10 cellular contexts compared by ENCODE assay signal in the genomic region with DNA sequence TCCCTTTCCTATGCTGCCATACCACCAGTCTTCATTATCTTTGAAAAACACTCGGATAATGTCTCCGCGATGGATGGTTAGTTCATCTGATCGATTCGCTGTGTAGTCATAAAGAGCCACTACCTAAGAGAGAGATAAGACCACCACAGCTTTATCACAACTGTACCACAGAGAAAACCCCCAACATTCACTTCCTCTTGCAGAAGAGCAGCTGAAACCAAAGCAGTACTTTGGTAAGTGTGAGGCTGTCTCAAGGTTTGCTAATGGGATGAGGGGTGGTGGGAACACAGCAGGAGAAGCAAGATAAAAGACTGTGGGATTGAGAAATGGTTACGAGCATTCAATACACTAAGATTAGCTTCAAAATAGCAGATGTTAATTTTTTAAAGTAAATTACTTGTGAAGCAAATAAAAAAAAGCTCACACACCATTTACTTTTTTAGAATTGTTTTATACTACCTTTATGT.
DNase-seq lines count a peak whose midpoint lies in the region; ATAC-seq lines count a peak whose summit lies in the region.
"Had no signal": no experiment of that assay in that cellular context is flagged by ENCODE, and none has a peak within 500 bp of the region (broad histone marks: within the 10 kb centered on the region; RNA-seq: fewer than 3 reads in every experiment).

No MANE protein-coding gene starts in this region.

- no peak overlapping the region for H3K27ac ChIP-seq in BLaER1
- no peak overlapping the region for H3K27ac ChIP-seq in right cardiac atrium (ENCODE audit: low read length)
- H3K27ac ChIP-seq: cardiac muscle cell had no signal

- intact Hi-C loops in right cardiac atrium (cut with DNase I), result no loop called here

- 59% methylated on average over 6 of the region's 6 CpGs for WGBS in right cardiac atrium

- H3K4me3 ChIP-seq in BLaER1, result no peak overlapping the region
- H3K4me3 ChIP-seq in right cardiac atrium (ENCODE audit: low read length), result no peak overlapping the region
- H3K4me3 ChIP-seq: cardiac muscle cell had no signal

- no peaks in the 10 kb centered on the region for H3K27me3 ChIP-seq in BLaER1
- H3K27me3 ChIP-seq in right cardiac atrium (ENCODE audit: control insufficient read depth, insufficient read depth), result no peaks in the 10 kb centered on the region
- H3K27me3 ChIP-seq: cardiac muscle cell had no signal

- H3K9ac ChIP-seq in BLaER1, result no peak overlapping the region

- peak; percentile 29 for DNase-seq in UCSD-AML1 (lab: John Stamatoyannopoulos, UW; ENCODE audit: unreplicated experiment)
- no peak for DNase-seq in right cardiac atrium
- DNase-seq in kidney tubule cell (ENCODE audit: low spot score), result no peak
- DNase-seq in COLO829 (ENCODE audit: low spot score), result no peak
- DNase-seq: NCI-H2171 treated with DMSO at 0.1 percent for 48 hours had no signal

- H4K20me1 ChIP-seq in BLaER1, result no peaks in the 10 kb centered on the region

- no peaks in the 10 kb centered on the region for H3K36me3 ChIP-seq in BLaER1
- H3K36me3 ChIP-seq: cardiac muscle cell had no signal

- H3K4me1 ChIP-seq in BLaER1 (peaks cover 11% of the 10 kb centered on the region), right cardiac atrium (ENCODE audit: control insufficient read depth, insufficient read depth, low read length) (no peaks in the 10 kb centered on the region)

- H3K9me3 ChIP-seq in BLaER1 (no peaks in the 10 kb centered on the region), right cardiac atrium (ENCODE audit: control insufficient read depth, low read length) (no peaks in the 10 kb centered on the region)

- ATAC-seq in GM19455 (IDR thresholded peaks at IDR 0.05; ENCODE audit: unreplicated experiment), result peak; percentile 95
- ATAC-seq in HG03175 (IDR thresholded peaks at IDR 0.05; ENCODE audit: unreplicated experiment), result peak; percentile 98
- no peak for ATAC-seq in right cardiac atrium
- no peak for ATAC-seq in esophagus mucosa

- H3K4me2 ChIP-seq in BLaER1, result peak overlapping the region; percentile 37; the same call in 1 of the 2 replicates

Comparison
In these comparisons a context has a peak if more than half of its experiments do, and no peak if none do; other contexts are left out.
1. ATAC-seq: peak in GM19455 (single experiment) and HG03175 (single experiment); none in right cardiac atrium (0 of 2) and esophagus mucosa (single experiment).